8 cellular contexts compared by ENCODE assay signal in the genomic region with DNA sequence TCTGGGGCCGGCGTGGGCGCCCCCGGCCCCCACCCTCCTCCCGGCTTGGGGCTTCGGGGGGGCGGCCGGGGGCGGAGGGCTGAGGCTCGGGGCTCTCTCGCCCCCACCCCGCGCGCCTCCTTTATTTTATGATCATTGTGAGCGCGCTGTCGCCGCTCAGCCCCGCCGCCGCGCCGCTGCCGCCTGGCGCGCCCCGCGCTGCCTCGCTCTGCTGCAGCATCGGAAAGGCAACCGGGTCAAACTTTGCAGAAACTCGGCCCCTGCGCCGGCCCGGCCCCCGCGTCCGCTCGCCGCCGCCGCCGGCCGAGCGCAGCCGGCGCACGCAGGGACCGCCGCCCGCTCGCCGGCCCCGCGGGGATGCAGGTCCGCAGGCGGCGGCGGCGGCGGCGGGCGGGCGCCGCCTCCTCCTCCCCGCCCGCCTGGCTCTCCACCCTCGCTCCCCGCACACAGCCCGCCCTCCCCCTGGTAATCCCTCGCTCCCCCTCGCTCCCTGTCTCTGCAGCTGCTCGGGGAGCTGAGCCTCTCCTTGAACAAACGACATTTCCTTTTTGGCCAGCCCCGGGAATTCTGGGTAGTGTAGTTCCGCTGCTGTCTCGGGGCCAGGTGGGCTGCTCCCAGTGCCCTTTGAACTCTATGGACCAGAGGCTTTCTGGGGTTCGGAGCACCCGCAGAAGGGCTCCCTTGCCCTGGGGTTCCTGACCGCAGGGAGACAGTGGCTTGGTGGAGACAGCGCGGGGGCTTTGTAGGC. TPM values are rescaled to one million over a fixed set of nuclear protein-coding genes. Genes with fewer than 3 reads are reported as not detected.
DNase-seq lines count a peak whose midpoint lies in the region; ATAC-seq, FAIRE-seq and TF ChIP-seq lines count a peak whose summit lies in the region.

No MANE protein-coding gene starts in this region.

- H4K20me1 ChIP-seq in BLaER1 treated with 17β-estradiol and CSF1 and Interleukin-3, amounts not matched to agents 10 nM and 100 nM: peaks cover 0 to 14% (median 0%) of the 10 kb centered on the region in 11 experiments; a peak in 5 of 22 replicates

- H3K27me3 ChIP-seq in BLaER1 treated with 17β-estradiol and CSF1 and Interleukin-3, amounts not matched to agents 10 nM and 100 nM: peaks cover 25 to 90% (median 80%) of the 10 kb centered on the region in 11 experiments
- H3K27me3 ChIP-seq in bronchial epithelial cell (ENCODE audit: control insufficient read depth, insufficient read depth, low read length): peaks cover 10% of the 10 kb centered on the region
- peaks cover 68% of the 10 kb centered on the region for H3K27me3 ChIP-seq in iPS-20b (ENCODE audit: insufficient read depth, low read length)
- H3K27me3 ChIP-seq in skeletal muscle satellite cell (ENCODE audit: control insufficient read depth, insufficient read depth, low read length): peaks cover 44% of the 10 kb centered on the region

- peak overlapping the region; percentile 42 to 82 (median 77); a peak in 20 of 22 replicates for H3K27ac ChIP-seq in BLaER1 treated with 17β-estradiol and CSF1 and Interleukin-3, amounts not matched to agents 10 nM and 100 nM
- no peak overlapping the region for H3K27ac ChIP-seq in iPS-20b (ENCODE audit: low read length)

- no peak for ATAC-seq in GM19397 (IDR thresholded peaks at IDR 0.05; ENCODE audit: unreplicated experiment)

- peak overlapping the region; percentile 65 to 86 (median 76) for H3K4me3 ChIP-seq in BLaER1 treated with 17β-estradiol and CSF1 and Interleukin-3, amounts not matched to agents 10 nM and 100 nM
- H3K4me3 ChIP-seq in WI38 (ENCODE audit: low read depth, low read length) (peak overlapping the region; percentile 46), bronchial epithelial cell (ENCODE audit: low read depth, low read length) (peak overlapping the region; percentile 33), iPS-20b (ENCODE audit: low read length) (peak overlapping the region; percentile 55; the same call in 1 of the 2 replicates), skeletal muscle satellite cell (ENCODE audit: low read length) (peak overlapping the region; percentile 65)

- DNase-seq in H54 (ENCODE audit: insufficient read length, low spot score) (peak; percentile 68), NCI-H2196 treated with DMSO at 0.1 percent for 48 hours (lab: John Stamatoyannopoulos, UW; ENCODE audit: unreplicated experiment) (peak; percentile 73), bronchial epithelial cell (ENCODE audit: low read depth) (peak; percentile 53)

- no peaks in the 10 kb centered on the region for H3K9me3 ChIP-seq in BLaER1 treated with 17β-estradiol and CSF1 and Interleukin-3, amounts not matched to agents 10 nM and 100 nM (replicated peaks in 1 of 11)
- H3K9me3 ChIP-seq in iPS-20b (ENCODE audit: insufficient read depth, low read depth, low read length): no peaks in the 10 kb centered on the region
- no peaks in the 10 kb centered on the region for H3K9me3 ChIP-seq in skeletal muscle satellite cell (replicated peaks; ENCODE audit: low read length)

- no peak for TF ChIP-seq CTCF in WI38 (IDR thresholded peaks at IDR 0.05; ENCODE audit: low read depth, low read length)
- no peak for TF ChIP-seq CTCF in bronchial epithelial cell (IDR thresholded peaks at IDR 0.05; ENCODE audit: insufficient read depth, low read length, severe bottlenecking)

- no peak for TF ChIP-seq POLR2A in H54 (IDR thresholded peaks at IDR 0.05; ENCODE audit: low read depth, low read length)

- no peak for FAIRE-seq in H54 (lab: Jason Lieb, UNC)
- no peak for FAIRE-seq in bronchial epithelial cell (lab: Jason Lieb, UNC)

- H3K9ac ChIP-seq in BLaER1 treated with 17β-estradiol and CSF1 and Interleukin-3, amounts not matched to agents 10 nM and 100 nM: peak overlapping the region; percentile 75 to 90 (median 82)
- H3K9ac ChIP-seq in iPS-20b (ENCODE audit: low read depth, low read length) (no peak overlapping the region), skeletal muscle satellite cell (ENCODE audit: low read depth, low read length) (no peak overlapping the region)

- peaks cover 44 to 69% (median 62%) of the 10 kb centered on the region in 10 experiments for H3K4me1 ChIP-seq in BLaER1 treated with 17β-estradiol and CSF1 and Interleukin-3, amounts not matched to agents 10 nM and 100 nM
- peaks cover 4% of the 10 kb centered on the region for H3K4me1 ChIP-seq in iPS-20b (ENCODE audit: insufficient read depth, low read length)
- H3K4me1 ChIP-seq in skeletal muscle satellite cell (ENCODE audit: control insufficient read depth, insufficient read depth, low read length): no peaks in the 10 kb centered on the region

- H3K4me2 ChIP-seq in BLaER1 treated with 17β-estradiol and CSF1 and Interleukin-3, amounts not matched to agents 10 nM and 100 nM: peak overlapping the region; percentile 89 to 100 (median 98)
- H3K4me2 ChIP-seq in skeletal muscle satellite cell (ENCODE audit: low read length): peak overlapping the region; percentile 73

- peaks cover 0 to 28% (median 0%) of the 10 kb centered on the region in 11 experiments; a peak in 5 of 22 replicates for H3K36me3 ChIP-seq in BLaER1 treated with 17β-estradiol and CSF1 and Interleukin-3, amounts not matched to agents 10 nM and 100 nM
- no peaks in the 10 kb centered on the region for H3K36me3 ChIP-seq in bronchial epithelial cell (ENCODE audit: control insufficient read depth, insufficient read depth, low read length)
- H3K36me3 ChIP-seq in iPS-20b (ENCODE audit: insufficient read depth, low read depth, low read length): no peaks in the 10 kb centered on the region
- H3K36me3 ChIP-seq in skeletal muscle satellite cell (ENCODE audit: insufficient read depth, low read length): no peaks in the 10 kb centered on the region

RNA-seq across cellular contexts. Expression of a gene that starts 1.5 kb away (rescaled TPM):
- total RNA-seq in bronchial epithelial cell: under 0.01 and 0.26 TPM in 2 replicates
- 3.3 and 3.7 TPM in 2 replicates for total RNA-seq in skeletal muscle satellite cell (2012; rRNA removed)

RNA-seq across cellular contexts. Expression of a gene that starts 11.7 kb away (rescaled TPM):
- not detected in 2 replicates for total RNA-seq in bronchial epithelial cell
- 16.0 and 16.6 TPM in 2 replicates for total RNA-seq in skeletal muscle satellite cell (2012; rRNA removed)

Comparison
In these comparisons a context has a peak if more than half of its experiments do, and no peak if none do; other contexts are left out.
1. H3K9ac ChIP-seq: peak in BLaER1 treated with 17β-estradiol and CSF1 and Interleukin-3, amounts not matched to agents 10 nM and 100 nM (11 of 11); none in iPS-20b (single experiment) and skeletal muscle satellite cell (single experiment).
2. Peak in every context shown above with its lines, with median percentiles within 50 percentile points of each other: H3K4me3 ChIP-seq and DNase-seq.